16 cellular contexts compared by ENCODE assay signal in genomic region chr7:50499092-50499491, GRCh38. TPM values are rescaled to one million over a fixed set of nuclear protein-coding genes. Genes with fewer than 3 reads are reported as not detected.
DNase-seq lines count a peak whose midpoint lies in the region; ATAC-seq, FAIRE-seq and TF ChIP-seq lines count a peak whose summit lies in the region.
"Had no signal": no experiment of that assay in that cellular context is flagged by ENCODE, and none has a peak within 500 bp of the region (broad histone marks: within the 10 kb centered on the region; RNA-seq: fewer than 3 reads in every experiment).

No MANE protein-coding gene starts in this region.

- no peak for DNase-seq in RWPE1 (ENCODE audit: low spot score)
- DNase-seq in mesenchymal stem cell, result no peak
- DNase-seq in spleen, result peak; percentile 48
- DNase-seq in activated CD8-positive, alpha-beta T cell treated with anti-CD3 and anti-CD28 coated beads, Interleukin-2, amount 10 ng/mL, durations not matched to agents 7 days and 5 days, result no peak
- no peak for DNase-seq in frontal cortex (ENCODE audit: low spot score in 2 of 2)
- DNase-seq: C1 segment of cervical spinal cord; Calu3; CD4-positive, alpha-beta memory T cell; COR-L47; DMS53; DMS79 treated with DMSO at 0.1 percent for 48 hours; H9 had no signal

- H2BK15ac ChIP-seq in mesenchymal stem cell (ENCODE audit: low read depth, poor library complexity, severe bottlenecking), result no peak overlapping the region

- no peaks in the 10 kb centered on the region for H3K36me3 Mint-ChIP-seq in activated CD8-positive, alpha-beta T cell treated with anti-CD3 and anti-CD28 coated beads, Interleukin-2, amount 10 ng/mL, durations not matched to agents 7 days and 5 days (ENCODE audit: low read depth)
- H3K36me3 Mint-ChIP-seq: CD4-positive, alpha-beta memory T cell had no signal

- no peaks in the 10 kb centered on the region for H3K4me1 Mint-ChIP-seq in activated CD8-positive, alpha-beta T cell treated with anti-CD3 and anti-CD28 coated beads, Interleukin-2, amount 10 ng/mL, durations not matched to agents 7 days and 5 days (ENCODE audit: low read depth)
- H3K4me1 Mint-ChIP-seq: CD4-positive, alpha-beta memory T cell; GM23338 had no signal

- ATAC-seq in activated CD8-positive, alpha-beta T cell treated with anti-CD3 and anti-CD28 coated beads, Interleukin-2, amount 10 ng/mL, durations not matched to agents 7 days and 5 days, result no peak
- ATAC-seq in GM18909 (IDR thresholded peaks at IDR 0.05; ENCODE audit: poor library complexity, unreplicated experiment), result no peak
- ATAC-seq: GM23338, HCT116 had no signal

- peaks cover 26% of the 10 kb centered on the region for H3K27me3 Mint-ChIP-seq in activated CD8-positive, alpha-beta T cell treated with anti-CD3 and anti-CD28 coated beads, Interleukin-2, amount 10 ng/mL, durations not matched to agents 7 days and 5 days (ENCODE audit: low read depth)

- H3K4ac ChIP-seq in mesenchymal stem cell (ENCODE audit: low read depth in 1 of 2, low read length in 2 of 2), result no peak overlapping the region

- no peak overlapping the region for H2BK5ac ChIP-seq in mesenchymal stem cell (ENCODE audit: low read depth, low read length, poor library complexity, severe bottlenecking)

- WGBS in mesenchymal stem cell, result 93% methylated on average over 6 of the region's 6 CpGs
- WGBS in spleen, 5 donors, result 87 to 94% (median 90%) methylated on average over 6 of the region's 6 CpGs

- intact Hi-C loops in spleen (cut with DNase I; ENCODE audit: low total_unique reads), result no loop called here

- peak overlapping the region; percentile 28 to 87 for H2BK12ac ChIP-seq in mesenchymal stem cell (ENCODE audit: low read length in 2 of 2)

- no peak overlapping the region for H4K8ac ChIP-seq in mesenchymal stem cell (ENCODE audit: low read length)

- TF ChIP-seq CTCF in RWPE1 (conservative IDR thresholded peaks at IDR 0.05; ENCODE audit: low read depth) (no peak), spleen (IDR thresholded peaks at IDR 0.05 in 8 of 11, conservative IDR thresholded peaks at IDR 0.05 in 3 of 11) (no peak)

- no peak overlapping the region for H3K4me2 ChIP-seq in mesenchymal stem cell (ENCODE audit: low read length, poor library complexity, severe bottlenecking)
- H3K4me2 ChIP-seq: GM23338 had no signal

- H3K4me1 ChIP-seq in mesenchymal stem cell (ENCODE audit: control insufficient read depth, insufficient read depth, low read depth, low read length) (peaks cover 8% of the 10 kb centered on the region), spleen (peaks cover 5 to 29% (median 22%) of the 10 kb centered on the region in 6 donors)

- H2AK5ac ChIP-seq in mesenchymal stem cell (ENCODE audit: low read length, severe bottlenecking), result no peak overlapping the region

- no peaks in the 10 kb centered on the region for H3K9me3 ChIP-seq in mesenchymal stem cell (ENCODE audit: control insufficient read depth, low read length)
- no peaks in the 10 kb centered on the region for H3K9me3 ChIP-seq in spleen

- no peaks in the 10 kb centered on the region for H3K79me1 ChIP-seq in mesenchymal stem cell (replicated peaks; ENCODE audit: low read length, poor library complexity, severe bottlenecking)

- H3K23ac ChIP-seq in mesenchymal stem cell (ENCODE audit: low read length in 2 of 2), result no peak overlapping the region

- CTCF ChIA-PET in RWPE1 (lab: Yijun Ruan, JAX), result no interaction called here
- CTCF ChIA-PET in activated CD8-positive, alpha-beta T cell treated with anti-CD3 and anti-CD28 coated beads, Interleukin-2, amount 10 ng/mL, durations not matched to agents 7 days and 5 days (lab: Charles Lee), result interaction anchor here (1.1 kb wide), 1 partner anchor 9 kb away, joined by 3 read pairs; no protein-coding TSS in a partner anchor

- H3K36me3 ChIP-seq in mesenchymal stem cell (ENCODE audit: control insufficient read depth in 1 of 2, insufficient read depth in 2 of 2, low read depth in 1 of 2, low read length in 2 of 2) (no peaks in the 10 kb centered on the region), spleen (no peaks in the 10 kb centered on the region)

- no peak overlapping the region for H2BK120ac ChIP-seq in mesenchymal stem cell (ENCODE audit: low read depth, low read length)

- no peaks in the 10 kb centered on the region for H3K9me3 Mint-ChIP-seq in activated CD8-positive, alpha-beta T cell treated with anti-CD3 and anti-CD28 coated beads, Interleukin-2, amount 10 ng/mL, durations not matched to agents 7 days and 5 days (ENCODE audit: insufficient read depth)
- H3K9me3 Mint-ChIP-seq: GM23338 had no signal

- POLR2A ChIA-PET in RWPE1 (lab: Yijun Ruan, JAX; ENCODE audit: low non-redundant PET), result no interaction called here
- POLR2A ChIA-PET in activated CD8-positive, alpha-beta T cell treated with anti-CD3 and anti-CD28 coated beads, Interleukin-2, amount 10 ng/mL, durations not matched to agents 7 days and 5 days (lab: Charles Lee), result no interaction called here

- H3K27ac ChIP-seq in RWPE1, result peak overlapping the region; percentile 28
- no peak overlapping the region for H3K27ac ChIP-seq in mesenchymal stem cell (ENCODE audit: low read length, poor library complexity, severe bottlenecking)
- H3K27ac ChIP-seq in spleen, result no peak overlapping the region

- no peak overlapping the region for H3K27ac Mint-ChIP-seq in activated CD8-positive, alpha-beta T cell treated with anti-CD3 and anti-CD28 coated beads, Interleukin-2, amount 10 ng/mL, durations not matched to agents 7 days and 5 days
- H3K27ac Mint-ChIP-seq: CD4-positive, alpha-beta memory T cell; GM23338 had no signal

- H3K27me3 ChIP-seq in mesenchymal stem cell (ENCODE audit: control insufficient read depth in 1 of 2, insufficient read depth in 1 of 2, low read length in 2 of 2) (peaks cover 18 to 20% of the 10 kb centered on the region in 2 experiments), spleen (replicated peaks in 1 of 7) (peaks cover 0 to 16% (median 0%) of the 10 kb centered on the region in 7 donors)

- H3K4me3 ChIP-seq in mesenchymal stem cell (ENCODE audit: insufficient read depth in 1 of 2, low read depth in 1 of 2, low read length in 2 of 2) (no peak overlapping the region), spleen (no peak overlapping the region)
- H3K4me3 ChIP-seq: GM23338 had no signal

- no peak overlapping the region for H2AFZ ChIP-seq in mesenchymal stem cell (ENCODE audit: low read depth, low read length)
- H2AFZ ChIP-seq: GM23338 had no signal

- H3K4me3 Mint-ChIP-seq in activated CD8-positive, alpha-beta T cell treated with anti-CD3 and anti-CD28 coated beads, Interleukin-2, amount 10 ng/mL, durations not matched to agents 7 days and 5 days, result no peak overlapping the region
- H3K4me3 Mint-ChIP-seq: CD4-positive, alpha-beta memory T cell; GM23338; H9 had no signal

- H3K14ac ChIP-seq in mesenchymal stem cell (ENCODE audit: low read length in 2 of 2), result no peak overlapping the region

- TF ChIP-seq POLR2A in spleen (IDR thresholded peaks at IDR 0.05), result no peak

- H3K9ac ChIP-seq in mesenchymal stem cell (ENCODE audit: low read length), result no peak overlapping the region

- no peak overlapping the region for H4K91ac ChIP-seq in mesenchymal stem cell (ENCODE audit: low read length)

- FAIRE-seq in frontal cortex (lab: Jason Lieb, UNC), result no peak
- FAIRE-seq: GM12892 had no signal

- peak overlapping the region in 1 of 2 experiments; percentile 6 for H3K18ac ChIP-seq in mesenchymal stem cell (ENCODE audit: low read depth in 1 of 2, low read length in 2 of 2)

RNA-seq across cellular contexts. Expression of gene FIGNL1, which starts 48.9 kb away (rescaled TPM):
- 4.0 TPM for polyA plus RNA-seq in mesenchymal stem cell (2013, experiment 1 of 2)
- polyA plus RNA-seq in mesenchymal stem cell (2013, experiment 2 of 2), result 4.3 TPM
- total RNA-seq in spleen (10 to 100 TPM in 5 of 7 donors, 1 to 10 TPM in 2; 8.6 to 22.5 (median 14.4) TPM), frontal cortex (42.4 TPM)
- polyA plus RNA-seq in spleen, result 1 to 10 TPM; 5.0 to 9.3 (median 6.4) TPM
- total RNA-seq in activated CD8-positive, alpha-beta T cell treated with anti-CD3 and anti-CD28 coated beads, Interleukin-2, amount 10 ng/mL, durations not matched to agents 7 days and 5 days, result 10 to 100 TPM; 40.7 to 41.0 TPM
